1 cellular context compared by ENCODE assay signal in genomic region chr16:70682239-70683145, GRCh38.
TF ChIP-seq lines count a peak whose summit lies in the region.

No MANE protein-coding gene starts in this region.

TF ChIP-seq in HepG2, 621 proteins besides CTCF, POLR2A, EP300 and RAD21 (continued from another document and continues in another):
- TF ChIP-seq MTERF4 (CRISPR knock-in tag; IDR thresholded peaks at IDR 0.05), result no peak
- peak; percentile 63; the same call in 1 of the 2 replicates for TF ChIP-seq ZNF546 (CRISPR knock-in tag; conservative IDR thresholded peaks at IDR 0.05)
- no peak for TF ChIP-seq FOSL1 (CRISPR knock-in tag; IDR thresholded peaks at IDR 0.05; ENCODE audit: borderline replicate concordance)
- no peak for TF ChIP-seq ZNF234 (CRISPR knock-in tag; conservative IDR thresholded peaks at IDR 0.05)
- TF ChIP-seq PCBP2 (optimal IDR thresholded peaks at IDR 0.05; ENCODE audit: low read depth, low read length, poor library complexity, severe bottlenecking), result no peak
- TF ChIP-seq ZNF512 (CRISPR knock-in tag; IDR thresholded peaks at IDR 0.05), result no peak
- no peak for TF ChIP-seq ZFP37 (CRISPR knock-in tag; IDR thresholded peaks at IDR 0.05; ENCODE audit: borderline replicate concordance)
- TF ChIP-seq ZNF225 (CRISPR knock-in tag; IDR thresholded peaks at IDR 0.05), result no peak
- no peak for TF ChIP-seq SNAPC4 (CRISPR knock-in tag; IDR thresholded peaks at IDR 0.05)
- no peak for TF ChIP-seq TAF1 (CRISPR knock-in tag; IDR thresholded peaks at IDR 0.05)
- no peak for TF ChIP-seq CENPBD1 (CRISPR knock-in tag; IDR thresholded peaks at IDR 0.05; ENCODE audit: borderline replicate concordance, low read depth)
- TF ChIP-seq NR2F1 (CRISPR knock-in tag; IDR thresholded peaks at IDR 0.05), result no peak; a peak in 1 of 4 replicates
- TF ChIP-seq, protein P1, sequence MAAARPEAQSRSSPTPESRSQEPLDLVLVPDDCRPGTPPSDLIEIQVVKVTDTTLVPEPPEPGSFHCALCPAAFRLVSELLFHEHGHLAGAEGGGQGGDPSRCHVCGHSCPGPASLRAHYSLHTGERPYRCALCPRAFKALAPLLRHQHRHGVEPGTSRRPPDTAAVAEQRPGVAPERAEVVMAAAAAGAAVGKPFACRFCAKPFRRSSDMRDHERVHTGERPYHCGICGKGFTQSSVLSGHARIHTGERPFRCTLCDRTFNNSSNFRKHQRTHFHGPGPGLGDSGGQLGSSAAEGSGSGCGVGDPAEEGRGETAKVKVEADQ (CRISPR knock-in tag; IDR thresholded peaks at IDR 0.05; ENCODE audit: borderline replicate concordance), result no peak
- no peak for TF ChIP-seq ZFYVE20 (CRISPR knock-in tag; IDR thresholded peaks at IDR 0.05; ENCODE audit: borderline replicate concordance, low read depth)
- no peak for TF ChIP-seq NONO (IDR thresholded peaks at IDR 0.05)
- 0 out of 2 replicates have a peak, but pooled peaks have one; percentile 34 for TF ChIP-seq NONO (CRISPR knock-in tag; conservative IDR thresholded peaks at IDR 0.05)
- TF ChIP-seq PREB (CRISPR knock-in tag; IDR thresholded peaks at IDR 0.05), result no peak
- TF ChIP-seq, protein P2, sequence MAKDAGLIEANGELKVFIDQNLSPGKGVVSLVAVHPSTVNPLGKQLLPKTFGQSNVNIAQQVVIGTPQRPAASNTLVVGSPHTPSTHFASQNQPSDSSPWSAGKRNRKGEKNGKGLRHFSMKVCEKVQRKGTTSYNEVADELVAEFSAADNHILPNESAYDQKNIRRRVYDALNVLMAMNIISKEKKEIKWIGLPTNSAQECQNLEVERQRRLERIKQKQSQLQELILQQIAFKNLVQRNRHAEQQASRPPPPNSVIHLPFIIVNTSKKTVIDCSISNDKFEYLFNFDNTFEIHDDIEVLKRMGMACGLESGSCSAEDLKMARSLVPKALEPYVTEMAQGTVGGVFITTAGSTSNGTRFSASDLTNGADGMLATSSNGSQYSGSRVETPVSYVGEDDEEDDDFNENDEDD (CRISPR knock-in tag; IDR thresholded peaks at IDR 0.05; ENCODE audit: borderline replicate concordance), result no peak
- peak; percentile 21; the same call in 1 of the 2 replicates for TF ChIP-seq TBP (CRISPR knock-in tag; IDR thresholded peaks at IDR 0.05)
- TF ChIP-seq JUN (CRISPR knock-in tag; IDR thresholded peaks at IDR 0.05), result no peak
- no peak for TF ChIP-seq TBL1XR1 (IDR thresholded peaks at IDR 0.05; ENCODE audit: borderline replicate concordance, low read length, partially characterized antibody)
- TF ChIP-seq POGZ (CRISPR knock-in tag; IDR thresholded peaks at IDR 0.05), result no peak
- no peak for TF ChIP-seq FOXP4 (CRISPR knock-in tag; IDR thresholded peaks at IDR 0.05)
- TF ChIP-seq, protein P3, sequence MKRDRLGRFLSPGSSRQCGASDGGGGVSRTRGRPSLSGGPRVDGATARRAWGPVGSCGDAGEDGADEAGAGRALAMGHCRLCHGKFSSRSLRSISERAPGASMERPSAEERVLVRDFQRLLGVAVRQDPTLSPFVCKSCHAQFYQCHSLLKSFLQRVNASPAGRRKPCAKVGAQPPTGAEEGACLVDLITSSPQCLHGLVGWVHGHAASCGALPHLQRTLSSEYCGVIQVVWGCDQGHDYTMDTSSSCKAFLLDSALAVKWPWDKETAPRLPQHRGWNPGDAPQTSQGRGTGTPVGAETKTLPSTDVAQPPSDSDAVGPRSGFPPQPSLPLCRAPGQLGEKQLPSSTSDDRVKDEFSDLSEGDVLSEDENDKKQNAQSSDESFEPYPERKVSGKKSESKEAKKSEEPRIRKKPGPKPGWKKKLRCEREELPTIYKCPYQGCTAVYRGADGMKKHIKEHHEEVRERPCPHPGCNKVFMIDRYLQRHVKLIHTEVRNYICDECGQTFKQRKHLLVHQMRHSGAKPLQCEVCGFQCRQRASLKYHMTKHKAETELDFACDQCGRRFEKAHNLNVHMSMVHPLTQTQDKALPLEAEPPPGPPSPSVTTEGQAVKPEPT (CRISPR knock-in tag; IDR thresholded peaks at IDR 0.05; ENCODE audit: low read depth), result 0 out of 2 replicates have a peak, but pooled peaks have one; percentile 8
- TF ChIP-seq HDAC1 (CRISPR knock-in tag; IDR thresholded peaks at IDR 0.05), result no peak; the same call in 1 of the 2 replicates
- TF ChIP-seq GFI1 (CRISPR knock-in tag; IDR thresholded peaks at IDR 0.05; ENCODE audit: borderline replicate concordance), result no peak
- no peak for TF ChIP-seq ZBTB42 (CRISPR knock-in tag; IDR thresholded peaks at IDR 0.05)
- no peak for TF ChIP-seq RARA (CRISPR knock-in tag; IDR thresholded peaks at IDR 0.05)
- TF ChIP-seq ZNF256 (CRISPR knock-in tag; conservative IDR thresholded peaks at IDR 0.05), result no peak
- TF ChIP-seq BHLHE40 (IDR thresholded peaks at IDR 0.05; ENCODE audit: low read length), result no peak
- no peak for TF ChIP-seq ZNF770 (CRISPR knock-in tag; IDR thresholded peaks at IDR 0.05)
- no peak for TF ChIP-seq KLF11 (CRISPR knock-in tag; IDR thresholded peaks at IDR 0.05)
- TF ChIP-seq ISL2 (CRISPR knock-in tag; IDR thresholded peaks at IDR 0.05), result no peak; the same call in 1 of the 2 replicates
- TF ChIP-seq SMYD3 (CRISPR knock-in tag; IDR thresholded peaks at IDR 0.05), result no peak
- TF ChIP-seq, protein P4, sequence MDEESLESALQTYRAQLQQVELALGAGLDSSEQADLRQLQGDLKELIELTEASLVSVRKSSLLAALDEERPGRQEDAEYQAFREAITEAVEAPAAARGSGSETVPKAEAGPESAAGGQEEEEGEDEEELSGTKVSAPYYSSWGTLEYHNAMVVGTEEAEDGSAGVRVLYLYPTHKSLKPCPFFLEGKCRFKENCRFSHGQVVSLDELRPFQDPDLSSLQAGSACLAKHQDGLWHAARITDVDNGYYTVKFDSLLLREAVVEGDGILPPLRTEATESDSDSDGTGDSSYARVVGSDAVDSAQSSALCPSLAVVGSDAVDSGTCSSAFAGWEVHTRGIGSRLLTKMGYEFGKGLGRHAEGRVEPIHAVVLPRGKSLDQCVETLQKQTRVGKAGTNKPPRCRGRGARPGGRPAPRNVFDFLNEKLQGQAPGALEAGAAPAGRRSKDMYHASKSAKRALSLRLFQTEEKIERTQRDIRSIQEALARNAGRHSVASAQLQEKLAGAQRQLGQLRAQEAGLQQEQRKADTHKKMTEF (CRISPR knock-in tag; IDR thresholded peaks at IDR 0.05), result 0 out of 2 replicates have a peak, but pooled peaks have one; percentile 5
- no peak for TF ChIP-seq NR1H2 (CRISPR knock-in tag; IDR thresholded peaks at IDR 0.05; ENCODE audit: borderline replicate concordance, low read depth)
- TF ChIP-seq HNRNPUL1 (IDR thresholded peaks at IDR 0.05; ENCODE audit: low read depth, low read length), result no peak
- no peak for TF ChIP-seq TCF7 (IDR thresholded peaks at IDR 0.05; ENCODE audit: low read depth)
- no peak for TF ChIP-seq ZBTB34 (CRISPR knock-in tag; IDR thresholded peaks at IDR 0.05)
- peak; percentile 89 for TF ChIP-seq RBM22 (optimal IDR thresholded peaks at IDR 0.05; ENCODE audit: low read length)
- TF ChIP-seq ZNF446 (CRISPR knock-in tag; IDR thresholded peaks at IDR 0.05), result no peak
- no peak for TF ChIP-seq ATF7 (IDR thresholded peaks at IDR 0.05)
- no peak for TF ChIP-seq ATF7 (CRISPR knock-in tag; IDR thresholded peaks at IDR 0.05)
- no peak for TF ChIP-seq DNMT3B (CRISPR knock-in tag; conservative IDR thresholded peaks at IDR 0.05)
